Comparison of ENCODE assay signal across 21 cellular contexts in the genomic region with DNA sequence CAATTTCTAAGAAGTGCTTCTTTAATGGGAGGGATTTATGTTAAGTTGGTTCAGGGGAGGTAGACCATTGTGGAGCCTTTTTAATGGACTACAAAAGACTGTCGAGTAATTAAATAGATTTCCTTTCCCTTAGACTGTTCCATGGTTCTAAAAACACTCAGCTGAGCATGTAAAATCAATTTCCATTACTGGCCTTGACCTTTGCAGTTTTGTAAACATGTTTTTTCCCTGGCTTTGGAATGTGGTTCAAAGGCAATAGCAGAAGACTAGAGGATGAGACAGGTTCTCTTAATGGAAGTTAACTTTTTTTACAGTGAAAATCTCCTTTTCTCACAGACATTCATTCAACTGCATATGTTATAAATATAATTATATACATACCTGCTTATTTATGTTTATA.
"Had no signal": no experiment of that assay in that cellular context is flagged by ENCODE, and none has a peak within 500 bp of the region (broad histone marks: within the 10 kb centered on the region; RNA-seq: fewer than 3 reads in every experiment).

No MANE protein-coding gene starts in this region.

- H3K9me2 ChIP-seq: SK-N-SH had no signal

- FAIRE-seq: K562, RCC 7860 had no signal

- H3K4me2 ChIP-seq: KMS-11, SK-N-SH had no signal

- H3K9me3 ChIP-seq: SK-N-SH had no signal

- H3K27ac Mint-ChIP-seq: IgD-negative memory B cell had no signal

- DNase-seq: Kasumi-1, MV-4-11, NCI-H1048, NCI-H1105, NCI-H2029, NCI-H2081 treated with DMSO at 0.1 percent for 48 hours, NCI-H345, NCI-H446 treated with DMSO at 0.1 percent for 48 hours, NCI-H510A treated with DMSO at 0.1 percent for 48 hours, NCI-H526, NCI-H748 treated with DMSO at 0.1 percent for 48 hours, Right ventricle myocardium superior, RPMI8226, SIG-M5, SK-N-SH, T-helper 1 cell, T-helper 2 cell had no signal

- H3K4me1 Mint-ChIP-seq: IgD-negative memory B cell had no signal

- H3K27ac ChIP-seq: KMS-11 had no signal

- H3K9ac ChIP-seq: KMS-11, SK-N-SH had no signal

- ATAC-seq: K562 had no signal

- H3K4me3 ChIP-seq: K562 had no signal

- H3K36me3 Mint-ChIP-seq: IgD-negative memory B cell had no signal

- H3K4me3 Mint-ChIP-seq: IgD-negative memory B cell had no signal
